ENCODE assay signal across 11 cellular contexts in the genomic region with DNA sequence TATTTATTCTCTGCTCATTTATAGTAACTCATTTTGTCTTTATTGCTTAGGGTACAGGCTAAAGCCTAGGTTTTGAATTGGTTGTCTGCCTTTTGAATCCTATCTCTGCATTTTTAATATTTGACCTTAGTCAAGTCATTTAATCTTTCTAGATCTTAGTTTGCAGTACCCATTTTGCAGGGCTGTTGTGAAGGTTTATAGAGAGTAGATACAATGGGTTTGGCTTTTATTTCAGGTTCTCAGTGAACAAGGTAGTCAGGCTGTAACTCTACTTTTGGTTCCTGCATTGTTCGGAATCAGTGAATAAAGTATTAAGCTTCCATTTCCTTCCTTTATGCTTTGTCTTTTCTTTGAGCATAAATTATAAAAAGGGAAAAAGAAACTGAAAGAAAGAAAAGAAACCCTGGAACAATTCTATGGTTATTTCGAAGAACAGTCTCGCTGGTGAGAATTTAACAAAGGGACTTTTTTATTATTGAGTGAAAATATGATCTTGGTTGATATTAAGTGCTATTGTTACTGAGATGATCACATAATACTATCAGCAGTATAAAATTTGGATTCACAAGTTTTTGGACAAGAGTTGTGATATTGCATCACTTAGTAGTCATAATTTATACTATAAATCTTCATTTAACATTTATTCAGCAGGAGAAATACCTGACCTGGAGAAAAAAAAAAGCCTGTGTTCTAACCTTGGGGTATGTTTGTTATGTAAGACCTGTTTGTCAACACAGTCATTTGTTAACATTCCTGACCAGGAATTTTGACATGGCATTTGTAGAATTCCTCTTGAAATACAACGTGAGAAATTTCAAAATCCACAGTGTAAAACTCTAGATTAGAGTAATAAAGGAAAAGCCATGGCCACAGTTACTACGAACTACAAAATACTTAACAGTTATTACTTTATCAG.
DNase-seq lines count a peak whose midpoint lies in the region; ATAC-seq lines count a peak whose summit lies in the region.
"Had no signal": no experiment of that assay in that cellular context is flagged by ENCODE, and none has a peak within 500 bp of the region (broad histone marks: within the 10 kb centered on the region; RNA-seq: fewer than 3 reads in every experiment).

No MANE protein-coding gene starts in this region.

- H3K79me1 ChIP-seq in trophoblast cell (ENCODE audit: low read length): no peaks in the 10 kb centered on the region

- H3K14ac ChIP-seq in trophoblast cell (ENCODE audit: low read length): no peak overlapping the region

- H3K18ac ChIP-seq in trophoblast cell (ENCODE audit: low read length): no peak overlapping the region

- peak; percentile 84 to 87 for ATAC-seq in activated CD4-positive, CD25-positive, alpha-beta regulatory T cell treated with anti-CD3 and anti-CD28 coated beads, Interleukin-2, amount 50 U/mL, for 24 hours

- H2BK120ac ChIP-seq in trophoblast cell (ENCODE audit: insufficient read depth, low read length, poor library complexity): no peak overlapping the region

- no peak overlapping the region for H4K12ac ChIP-seq in trophoblast cell (ENCODE audit: low read depth, low read length)

- H3K36me3 ChIP-seq in HUES48 (ENCODE audit: control insufficient read depth, insufficient read depth, low read length) (peaks cover 69% of the 10 kb centered on the region), trophoblast cell (ENCODE audit: control insufficient read depth in 1 of 2, insufficient read depth in 2 of 2, low read length in 2 of 2) (peaks cover 4 to 9% of the 10 kb centered on the region in 2 experiments), HAP-1 (replicated peaks) (peaks cover 17% of the 10 kb centered on the region)

- H3K4me3 ChIP-seq in HUES48 (ENCODE audit: low read depth, low read length) (no peak overlapping the region), trophoblast cell (ENCODE audit: low read depth, low read length) (no peak overlapping the region), HAP-1 (no peak overlapping the region)

- H2BK5ac ChIP-seq in trophoblast cell (ENCODE audit: low read depth, low read length, poor library complexity): no peak overlapping the region

- H3K4ac ChIP-seq in trophoblast cell (ENCODE audit: low read depth, low read length): no peak overlapping the region

- no peak overlapping the region for H3K23ac ChIP-seq in trophoblast cell (ENCODE audit: low read length)

- H3K9me3 ChIP-seq in HUES48 (ENCODE audit: control insufficient read depth, insufficient read depth, low read length) (no peaks in the 10 kb centered on the region), trophoblast cell (ENCODE audit: insufficient read depth, low read depth, low read length) (no peaks in the 10 kb centered on the region), HAP-1 (no peaks in the 10 kb centered on the region)

- H2AK5ac ChIP-seq in trophoblast cell (ENCODE audit: low read length): no peak overlapping the region

- in situ Hi-C loops in ACHN (cut with HindIII; ENCODE audit: low pct_ligation_motif_present, low pct_unique_long_range_greater_than_20kb, low sequenced_read_pairs): no loop called here
- in situ Hi-C loops in HAP-1 (cut with MboI; ENCODE audit: low sequenced_read_pairs): no loop called here

- H2AFZ ChIP-seq in trophoblast cell (ENCODE audit: insufficient read depth, low read length, poor library complexity): no peak overlapping the region

- no peak overlapping the region for H4K91ac ChIP-seq in trophoblast cell (ENCODE audit: low read depth, low read length)

- no peak overlapping the region; the same call in 1 of the 2 replicates for H3K9ac ChIP-seq in HUES48 (ENCODE audit: low read depth, low read length)
- no peak overlapping the region for H3K9ac ChIP-seq in trophoblast cell (ENCODE audit: low read length)

- no CpG with 5 or more reads among the region's 5 CpGs for WGBS in trophoblast cell (ENCODE audit: extremely low coverage, insufficient coverage, insufficient read length)

- no peak overlapping the region for H4K8ac ChIP-seq in trophoblast cell (ENCODE audit: low read depth, low read length)

- H3K27me3 ChIP-seq in HUES48 (ENCODE audit: control insufficient read depth, insufficient read depth, low read length) (no peaks in the 10 kb centered on the region), trophoblast cell (ENCODE audit: insufficient read depth, low read length) (no peaks in the 10 kb centered on the region), HAP-1 (ENCODE audit: low read depth) (no peaks in the 10 kb centered on the region)

- H3K27ac ChIP-seq in HUES48 (ENCODE audit: low read depth, low read length) (peak overlapping the region; percentile 22), trophoblast cell (ENCODE audit: low read depth, low read length) (no peak overlapping the region)

- H3K79me2 ChIP-seq in trophoblast cell (ENCODE audit: control insufficient read depth, insufficient read depth, low read length, poor library complexity): no peaks in the 10 kb centered on the region

- H3K4me1 ChIP-seq in HUES48 (ENCODE audit: control insufficient read depth, insufficient read depth, low read length) (peaks cover 46% of the 10 kb centered on the region), trophoblast cell (ENCODE audit: control insufficient read depth in 1 of 2, insufficient read depth in 2 of 2, low read length in 2 of 2) (no peaks in the 10 kb centered on the region), HAP-1 (peaks cover 5% of the 10 kb centered on the region; the same call in 1 of the 2 replicates)

- H3K4me2 ChIP-seq in trophoblast cell (ENCODE audit: low read length): no peak overlapping the region

- no peak for DNase-seq in activated CD4-positive, CD25-positive, alpha-beta regulatory T cell (lab: John Stamatoyannopoulos, UW)
- DNase-seq in dermis blood vessel endothelial cell (peak; percentile 10), trophoblast cell (peak; percentile 26 to 96), ACHN (no peak), HAP-1 (ENCODE audit: low spot score in 2 of 2) (no peak), C1 segment of cervical spinal cord (lab: John Stamatoyannopoulos, UW) (no peak)
- DNase-seq: DMS53; NCI-H1694; stimulated activated CD4-positive, alpha-beta T cell treated with anti-CD3 and anti-CD28 coated beads, Interleukin-2, amount 100 ng/mL, for 24 hours had no signal

- no peak overlapping the region for H2BK12ac ChIP-seq in trophoblast cell (ENCODE audit: low read length)

Comparison
In these comparisons a context has a peak if more than half of its experiments do, and no peak if none do; other contexts are left out.
1. DNase-seq: peak in dermis blood vessel endothelial cell (single experiment) and trophoblast cell (2 of 2); none in activated CD4-positive, CD25-positive, alpha-beta regulatory T cell (0 of 4), ACHN (single experiment), HAP-1 (0 of 2) and C1 segment of cervical spinal cord (0 of 14).